24 cellular contexts compared by ENCODE assay signal in genomic region chr4:56146956-56147355, GRCh38.
DNase-seq lines count a peak whose midpoint lies in the region; ATAC-seq, FAIRE-seq and TF ChIP-seq lines count a peak whose summit lies in the region.
"Had no signal": no experiment of that assay in that cellular context is flagged by ENCODE, and none has a peak within 500 bp of the region (broad histone marks: within the 10 kb centered on the region; RNA-seq: fewer than 3 reads in every experiment).

No MANE protein-coding gene starts in this region.

- no peaks in the 10 kb centered on the region for H3K9me3 Mint-ChIP-seq in activated naive CD8-positive, alpha-beta T cell treated with anti-CD3 and anti-CD28 coated beads for 36 hours
- no peaks in the 10 kb centered on the region for H3K9me3 Mint-ChIP-seq in activated naive CD8-positive, alpha-beta T cell treated with anti-CD3 and anti-CD28 coated beads, Interleukin-2, amount 50 U/mL, for 24 hours
- H3K9me3 Mint-ChIP-seq in neural progenitor cell: no peaks in the 10 kb centered on the region
- H3K9me3 Mint-ChIP-seq: CD4-positive, CD25-positive, alpha-beta regulatory T cell had no signal

- H3K36me3 ChIP-seq in esophagus muscularis mucosa: no peaks in the 10 kb centered on the region
- H3K36me3 ChIP-seq in neural progenitor cell: no peaks in the 10 kb centered on the region
- H3K36me3 ChIP-seq: BLaER1, MG63 had no signal

- peaks cover 32% of the 10 kb centered on the region for H3K79me2 ChIP-seq in neural progenitor cell (ENCODE audit: low read depth)

- H4K20me1 ChIP-seq in neural progenitor cell (ENCODE audit: low read depth): peaks cover 50% of the 10 kb centered on the region

- H3K4me1 ChIP-seq in esophagus muscularis mucosa (no peaks in the 10 kb centered on the region), neural progenitor cell (peaks cover 4% of the 10 kb centered on the region)
- H3K4me1 ChIP-seq: BLaER1 had no signal

- peaks cover 6% of the 10 kb centered on the region for H3K27me3 Mint-ChIP-seq in activated naive CD8-positive, alpha-beta T cell treated with anti-CD3 and anti-CD28 coated beads for 36 hours
- H3K27me3 Mint-ChIP-seq in activated naive CD8-positive, alpha-beta T cell treated with anti-CD3 and anti-CD28 coated beads, Interleukin-2, amount 50 U/mL, for 24 hours: peaks cover 5% of the 10 kb centered on the region
- H3K27me3 Mint-ChIP-seq in neural progenitor cell (ENCODE audit: insufficient read depth, low read depth): no peaks in the 10 kb centered on the region

- H2AFZ ChIP-seq in neural progenitor cell (replicated peaks): no peak overlapping the region

- H3K4me2 ChIP-seq in neural progenitor cell: no peak overlapping the region
- H3K4me2 ChIP-seq: BLaER1 had no signal

- H3K4me3 ChIP-seq in esophagus muscularis mucosa (no peak overlapping the region), neural progenitor cell (no peak overlapping the region)
- H3K4me3 ChIP-seq: BLaER1, MG63 had no signal

- H3K9ac ChIP-seq in neural progenitor cell: no peak overlapping the region
- H3K9ac ChIP-seq: BLaER1 had no signal

- TF ChIP-seq EP300 in esophagus muscularis mucosa (IDR thresholded peaks at IDR 0.05): no peak

- no peak for FAIRE-seq in RCC 7860 (lab: Jason Lieb, UNC)
- FAIRE-seq: GM12892 had no signal

- WGBS in esophagus muscularis mucosa: 89% methylated on average over 9 of the region's 9 CpGs

- H3K4me3 Mint-ChIP-seq in activated naive CD8-positive, alpha-beta T cell treated with anti-CD3 and anti-CD28 coated beads for 36 hours: no peak overlapping the region
- H3K4me3 Mint-ChIP-seq in activated naive CD8-positive, alpha-beta T cell treated with anti-CD3 and anti-CD28 coated beads, Interleukin-2, amount 50 U/mL, for 24 hours: no peak overlapping the region
- no peak overlapping the region for H3K4me3 Mint-ChIP-seq in neural progenitor cell
- H3K4me3 Mint-ChIP-seq: CD4-positive, CD25-positive, alpha-beta regulatory T cell had no signal

- no peaks in the 10 kb centered on the region for H3F3A ChIP-seq in neural progenitor cell (ENCODE audit: low read depth)

- H3K27ac ChIP-seq in esophagus muscularis mucosa (replicated peaks in 1 of 4) (no peak overlapping the region), neural progenitor cell (peak overlapping the region; percentile 15)
- H3K27ac ChIP-seq: BLaER1, RWPE1 had no signal

- TF ChIP-seq POLR2A in esophagus muscularis mucosa (IDR thresholded peaks at IDR 0.05; ENCODE audit: low read depth): no peak

- no peaks in the 10 kb centered on the region for H3K4me1 Mint-ChIP-seq in activated naive CD8-positive, alpha-beta T cell treated with anti-CD3 and anti-CD28 coated beads for 36 hours
- no peaks in the 10 kb centered on the region for H3K4me1 Mint-ChIP-seq in activated naive CD8-positive, alpha-beta T cell treated with anti-CD3 and anti-CD28 coated beads, Interleukin-2, amount 50 U/mL, for 24 hours
- H3K4me1 Mint-ChIP-seq in neural progenitor cell: peaks cover 3% of the 10 kb centered on the region
- H3K4me1 Mint-ChIP-seq: CD4-positive, CD25-positive, alpha-beta regulatory T cell had no signal

- peak overlapping the region; percentile 36 for H3K27ac Mint-ChIP-seq in activated naive CD8-positive, alpha-beta T cell treated with anti-CD3 and anti-CD28 coated beads for 36 hours
- H3K27ac Mint-ChIP-seq in activated naive CD8-positive, alpha-beta T cell treated with anti-CD3 and anti-CD28 coated beads, Interleukin-2, amount 50 U/mL, for 24 hours: no peak overlapping the region
- no peak overlapping the region for H3K27ac Mint-ChIP-seq in neural progenitor cell
- H3K27ac Mint-ChIP-seq: CD4-positive, CD25-positive, alpha-beta regulatory T cell had no signal

- intact Hi-C loops in esophagus muscularis mucosa (cut with DNase I): no loop called here

- no peak for DNase-seq in activated naive CD8-positive, alpha-beta T cell treated with anti-CD3 and anti-CD28 coated beads for 36 hours
- DNase-seq in activated naive CD8-positive, alpha-beta T cell treated with anti-CD3 and anti-CD28 coated beads, Interleukin-2, amount 50 U/mL, for 24 hours: no peak
- DNase-seq in esophagus muscularis mucosa (ENCODE audit: extremely low spot score) (peak; percentile 47), neural progenitor cell (ENCODE audit: low spot score) (no peak), omental fat pad (ENCODE audit: low spot score) (no peak), Ammon's horn (ENCODE audit: low spot score) (no peak), RCC 7860 (ENCODE audit: low spot score) (no peak), NCI-H146 (lab: John Stamatoyannopoulos, UW) (no peak)
- DNase-seq: 8988T; ACHN; CD4-positive, CD25-positive, alpha-beta regulatory T cell; DMS153; DND-41; H7; KG1; MG63; NCI-H1105 treated with DMSO at 0.1 percent for 48 hours; NCI-H2029; NCI-H446 treated with DMSO at 0.1 percent for 48 hours; NCI-H526 treated with DMSO at 0.1 percent for 48 hours; SHP77 had no signal

- no peaks in the 10 kb centered on the region for H3K36me3 Mint-ChIP-seq in activated naive CD8-positive, alpha-beta T cell treated with anti-CD3 and anti-CD28 coated beads for 36 hours
- H3K36me3 Mint-ChIP-seq in activated naive CD8-positive, alpha-beta T cell treated with anti-CD3 and anti-CD28 coated beads, Interleukin-2, amount 50 U/mL, for 24 hours (ENCODE audit: low read depth): no peaks in the 10 kb centered on the region
- peaks cover 3% of the 10 kb centered on the region for H3K36me3 Mint-ChIP-seq in neural progenitor cell
- H3K36me3 Mint-ChIP-seq: CD4-positive, CD25-positive, alpha-beta regulatory T cell had no signal

- no peaks in the 10 kb centered on the region for H3K9me3 ChIP-seq in esophagus muscularis mucosa
- H3K9me3 ChIP-seq in neural progenitor cell (ENCODE audit: low read depth): no peaks in the 10 kb centered on the region
- H3K9me3 ChIP-seq: BLaER1, MG63 had no signal

- no peak for TF ChIP-seq CTCF in esophagus muscularis mucosa (IDR thresholded peaks at IDR 0.05)
- no peak for TF ChIP-seq CTCF in neural progenitor cell (IDR thresholded peaks at IDR 0.05)
- no peak for TF ChIP-seq CTCF in omental fat pad (IDR thresholded peaks at IDR 0.05)

- ATAC-seq in activated naive CD8-positive, alpha-beta T cell treated with anti-CD3 and anti-CD28 coated beads, Interleukin-2, amount 50 U/mL, for 24 hours: no peak
- no peak for ATAC-seq in omental fat pad (ENCODE audit: low FRiP score)

- H3K27me3 ChIP-seq in esophagus muscularis mucosa (no peaks in the 10 kb centered on the region), neural progenitor cell (no peaks in the 10 kb centered on the region)
- H3K27me3 ChIP-seq: BLaER1, MG63 had no signal
